In the genomic region with DNA sequence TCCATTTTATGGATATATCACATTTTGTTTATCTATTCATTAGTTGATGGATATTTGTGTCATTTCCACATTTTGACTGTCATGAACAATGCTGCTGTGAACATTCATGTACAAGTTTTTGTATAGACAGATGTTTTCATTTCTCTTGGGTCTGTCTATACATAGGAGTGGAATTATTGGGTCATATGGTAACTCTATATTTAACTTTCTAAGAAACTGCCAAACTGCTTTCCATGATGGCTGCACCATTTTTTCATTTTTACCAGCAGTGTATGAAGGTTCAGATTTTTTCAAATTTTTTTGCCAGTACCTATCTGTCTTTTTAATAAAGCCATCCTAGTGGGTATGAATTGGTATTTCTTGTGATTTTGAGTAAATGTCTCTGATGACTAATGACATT, we compare ENCODE assay signal across 23 cellular contexts. TPM values are rescaled to one million over a fixed set of nuclear protein-coding genes. Genes with fewer than 3 reads are reported as not detected.
A peak's percentile ranks its signal among the peaks of the same experiment; 100 is the strongest.
DNase-seq lines count a peak whose midpoint lies in the region; ATAC-seq and TF ChIP-seq lines count a peak whose summit lies in the region.
"Had no signal": no experiment of that assay in that cellular context is flagged by ENCODE, and none has a peak within 500 bp of the region (broad histone marks: within the 10 kb centered on the region; RNA-seq: fewer than 3 reads in every experiment).

No MANE protein-coding gene starts in this region.

- no peaks in the 10 kb centered on the region for H3K27me3 Mint-ChIP-seq in activated CD8-positive, alpha-beta memory T cell treated with anti-CD3 and anti-CD28 coated beads, Interleukin-2, amount 10 ng/mL, durations not matched to agents 7 days and 5 days
- no peaks in the 10 kb centered on the region for H3K27me3 Mint-ChIP-seq in activated naive CD8-positive, alpha-beta T cell treated with anti-CD3 and anti-CD28 coated beads, Interleukin-2, amount 50 U/mL, for 24 hours
- no peaks in the 10 kb centered on the region for H3K27me3 Mint-ChIP-seq in stimulated activated naive CD8-positive, alpha-beta T cell treated with anti-CD3 and anti-CD28 coated beads, Interleukin-15, amount 100 ng/mL, for 72 hours
- H3K27me3 Mint-ChIP-seq: CD4-positive, alpha-beta T cell had no signal

- no peaks in the 10 kb centered on the region for H3K27me3 ChIP-seq in HCT116 (ENCODE audit: insufficient read depth, low read length)

- intact Hi-C loops in HCT116 (cut with micrococcal nuclease), result no loop called here

- H3K9me3 ChIP-seq in HCT116 (ENCODE audit: control insufficient read depth in 1 of 2, insufficient read depth in 1 of 2, low read depth in 1 of 2, low read length in 2 of 2), result no peaks in the 10 kb centered on the region
- H3K9me3 ChIP-seq: A549 had no signal

- RAD21 ChIA-PET in HCT116 (lab: Charles Lee; ENCODE audit: low non-redundant PET in 1 of 2, low total read pairs in 2 of 2, uncharacterized antibody in 2 of 2, unreplicated experiment in 2 of 2), result no interaction called here

- H3K27ac ChIP-seq in HCT116 (ENCODE audit: low read depth, low read length), result peak overlapping the region; percentile 12; the same call in 1 of the 2 replicates
- H3K27ac ChIP-seq: A549 had no signal

- no peak overlapping the region for H3K27ac Mint-ChIP-seq in activated CD8-positive, alpha-beta memory T cell treated with anti-CD3 and anti-CD28 coated beads, Interleukin-2, amount 10 ng/mL, durations not matched to agents 7 days and 5 days
- peak overlapping the region; percentile 86 for H3K27ac Mint-ChIP-seq in activated naive CD8-positive, alpha-beta T cell treated with anti-CD3 and anti-CD28 coated beads, Interleukin-2, amount 50 U/mL, for 24 hours
- no peak overlapping the region for H3K27ac Mint-ChIP-seq in stimulated activated naive CD8-positive, alpha-beta T cell treated with anti-CD3 and anti-CD28 coated beads, Interleukin-15, amount 100 ng/mL, for 72 hours
- H3K27ac Mint-ChIP-seq: CD4-positive, alpha-beta T cell; HFFc6 had no signal

- no peak for TF ChIP-seq RAD21 in HCT116 (IDR thresholded peaks at IDR 0.05; ENCODE audit: low read depth)

- no peak overlapping the region for H3K4me3 ChIP-seq in HCT116 (replicated peaks in 1 of 2; ENCODE audit: low read depth in 1 of 2, low read length in 2 of 2)
- H3K4me3 ChIP-seq: A549 had no signal

- no peak overlapping the region for H3K4me2 ChIP-seq in HCT116 (ENCODE audit: low read length)
- H3K4me2 ChIP-seq: A549 had no signal

- peaks cover 20% of the 10 kb centered on the region for H3K36me3 Mint-ChIP-seq in activated CD8-positive, alpha-beta memory T cell treated with anti-CD3 and anti-CD28 coated beads, Interleukin-2, amount 10 ng/mL, durations not matched to agents 7 days and 5 days
- peaks cover 30% of the 10 kb centered on the region for H3K36me3 Mint-ChIP-seq in activated naive CD8-positive, alpha-beta T cell treated with anti-CD3 and anti-CD28 coated beads, Interleukin-2, amount 50 U/mL, for 24 hours (ENCODE audit: low read depth)

- peaks cover 23% of the 10 kb centered on the region for H4K20me1 ChIP-seq in HCT116 (ENCODE audit: insufficient read depth)

- H3K9ac ChIP-seq in HCT116 (ENCODE audit: low read length), result no peak overlapping the region

- TF ChIP-seq POLR2A in HCT116 (IDR thresholded peaks at IDR 0.05; ENCODE audit: borderline replicate concordance, extremely low read depth, insufficient read depth, insufficient read length), result no peak

- H3K4me1 Mint-ChIP-seq in activated CD8-positive, alpha-beta memory T cell treated with anti-CD3 and anti-CD28 coated beads, Interleukin-2, amount 10 ng/mL, durations not matched to agents 7 days and 5 days, result peaks cover 11% of the 10 kb centered on the region
- peaks cover 51% of the 10 kb centered on the region for H3K4me1 Mint-ChIP-seq in activated naive CD8-positive, alpha-beta T cell treated with anti-CD3 and anti-CD28 coated beads, Interleukin-2, amount 50 U/mL, for 24 hours
- peaks cover 49% of the 10 kb centered on the region for H3K4me1 Mint-ChIP-seq in stimulated activated naive CD8-positive, alpha-beta T cell treated with anti-CD3 and anti-CD28 coated beads, Interleukin-15, amount 100 ng/mL, for 72 hours

- H3K4me3 Mint-ChIP-seq in activated CD8-positive, alpha-beta memory T cell treated with anti-CD3 and anti-CD28 coated beads, Interleukin-2, amount 10 ng/mL, durations not matched to agents 7 days and 5 days, result no peak overlapping the region
- peak overlapping the region; percentile 38 for H3K4me3 Mint-ChIP-seq in activated naive CD8-positive, alpha-beta T cell treated with anti-CD3 and anti-CD28 coated beads, Interleukin-2, amount 50 U/mL, for 24 hours
- peak overlapping the region; percentile 9 to 57 for H3K4me3 Mint-ChIP-seq in stimulated activated naive CD8-positive, alpha-beta T cell treated with anti-CD3 and anti-CD28 coated beads, Interleukin-15, amount 100 ng/mL, for 72 hours
- H3K4me3 Mint-ChIP-seq: CD4-positive, alpha-beta T cell; HFFc6 had no signal

- H3K4me1 ChIP-seq in HCT116 (ENCODE audit: control insufficient read depth in 1 of 2, insufficient read depth in 2 of 2, low read length in 2 of 2), result peaks cover 0 to 23% of the 10 kb centered on the region in 2 experiments; a peak in 2 of 4 replicates

- no peaks in the 10 kb centered on the region for H3K9me2 ChIP-seq in HCT116 (ENCODE audit: insufficient read depth)

- no TSS peak for BruUV-seq in HCT116 (replicated peaks; lab: Mats Ljungman, UMichigan)

- H3K36me3 ChIP-seq in HCT116 (ENCODE audit: control insufficient read depth in 1 of 2, insufficient read depth in 2 of 2, low read length in 2 of 2), result peaks cover 17 to 22% of the 10 kb centered on the region in 2 experiments; a peak in 3 of 4 replicates

- ATAC-seq in activated CD8-positive, alpha-beta memory T cell treated with anti-CD3 and anti-CD28 coated beads, Interleukin-2, amount 10 ng/mL, durations not matched to agents 7 days and 5 days, result peak; percentile 12
- ATAC-seq in HCT116, result no peak
- peak; percentile 83 for ATAC-seq in activated naive CD8-positive, alpha-beta T cell treated with anti-CD3 and anti-CD28 coated beads, Interleukin-2, amount 50 U/mL, for 24 hours
- ATAC-seq in stimulated activated naive CD8-positive, alpha-beta T cell treated with anti-CD3 and anti-CD28 coated beads, Interleukin-15, amount 100 ng/mL, for 72 hours, result no peak
- ATAC-seq in GM21786 (IDR thresholded peaks at IDR 0.05; ENCODE audit: unreplicated experiment), result no peak
- ATAC-seq: A549, PC-3 had no signal

- CTCF ChIA-PET in activated CD8-positive, alpha-beta memory T cell treated with anti-CD3 and anti-CD28 coated beads, Interleukin-2, amount 10 ng/mL, durations not matched to agents 7 days and 5 days (lab: Charles Lee), result interaction anchor here (1.3 kb wide), 1 partner anchor 14 kb away, joined by 3 read pairs; no protein-coding TSS in a partner anchor
- CTCF ChIA-PET in HCT116 (lab: Charles Lee), result no interaction called here

- DNase-seq in activated CD8-positive, alpha-beta memory T cell treated with anti-CD3 and anti-CD28 coated beads, Interleukin-2, amount 10 ng/mL, durations not matched to agents 7 days and 5 days, result no peak
- no peak for DNase-seq in activated CD8-positive, alpha-beta memory T cell treated with anti-CD3 and anti-CD28 coated beads for 24 hours
- DNase-seq in HCT116 (ENCODE audit: low read depth, low spot score) (no peak), SW 1271 (lab: John Stamatoyannopoulos, UW) (no peak)
- DNase-seq in activated naive CD8-positive, alpha-beta T cell treated with anti-CD3 and anti-CD28 coated beads, Interleukin-2, amount 50 U/mL, for 24 hours, result no peak
- no peak for DNase-seq in stimulated activated naive CD8-positive, alpha-beta T cell treated with anti-CD3 and anti-CD28 coated beads, Interleukin-15, amount 100 ng/mL, for 72 hours
- DNase-seq: Caco-2; CD4-positive, alpha-beta T cell; GDM1; HFFc6; KG1; MV-4-11; NCI-H1417; NCI-H187; NCI-H2107; NCI-H2227 treated with DMSO at 0.1 percent for 48 hours; NCI-H510A treated with DMSO at 0.1 percent for 48 hours; NCI-H82; PC-3; RPMI8226; SHP77 treated with DMSO at 0.1 percent for 48 hours had no signal

- H3K9me3 Mint-ChIP-seq in activated CD8-positive, alpha-beta memory T cell treated with anti-CD3 and anti-CD28 coated beads, Interleukin-2, amount 10 ng/mL, durations not matched to agents 7 days and 5 days (ENCODE audit: low read depth), result no peaks in the 10 kb centered on the region
- H3K9me3 Mint-ChIP-seq in activated naive CD8-positive, alpha-beta T cell treated with anti-CD3 and anti-CD28 coated beads, Interleukin-2, amount 50 U/mL, for 24 hours, result no peaks in the 10 kb centered on the region
- no peaks in the 10 kb centered on the region for H3K9me3 Mint-ChIP-seq in stimulated activated naive CD8-positive, alpha-beta T cell treated with anti-CD3 and anti-CD28 coated beads, Interleukin-15, amount 100 ng/mL, for 72 hours
- H3K9me3 Mint-ChIP-seq: CD4-positive, alpha-beta T cell; HFFc6 had no signal

- POLR2A ChIA-PET in HCT116 (lab: Charles Lee), result no interaction called here

- TF ChIP-seq CTCF in HCT116 (IDR thresholded peaks at IDR 0.05 in 2 of 3, conservative IDR thresholded peaks at IDR 0.05 in 1 of 3; ENCODE audit: borderline replicate concordance in 1 of 3, insufficient read depth in 1 of 3, low read depth in 2 of 3, low read length in 2 of 3), result no peak

- no peak overlapping the region for H2AFZ ChIP-seq in HCT116 (ENCODE audit: low read depth, low read length, poor library complexity, severe bottlenecking)

- peaks cover 100% of the 10 kb centered on the region for H3K79me2 ChIP-seq in HCT116 (ENCODE audit: insufficient read depth, low read length)

TF ChIP-seq in HCT116, 20 proteins besides CTCF, POLR2A, EP300 and RAD21 (continues in another document):
- TF ChIP-seq JUND (IDR thresholded peaks at IDR 0.05), result no peak

RNA-seq across cellular contexts. Expression of a gene that starts 15.5 kb away (rescaled TPM):
- total RNA-seq in activated CD8-positive, alpha-beta memory T cell treated with anti-CD3 and anti-CD28 coated beads, Interleukin-2, amount 10 ng/mL, durations not matched to agents 7 days and 5 days, result 10 to 100 TPM; 28.7 to 36.8 TPM
- total RNA-seq in HCT116 (2021; ENCODE audit: unreplicated experiment), result 67.4 TPM
- polyA plus RNA-seq in HCT116 (2012), result 14.4 and 17.5 TPM in 2 replicates

Comparison
In these comparisons a context has a peak if more than half of its experiments do, and no peak if none do; other contexts are left out.
1. ATAC-seq: peak in activated CD8-positive, alpha-beta memory T cell treated with anti-CD3 and anti-CD28 coated beads, Interleukin-2, amount 10 ng/mL, durations not matched to agents 7 days and 5 days (single experiment) and activated naive CD8-positive, alpha-beta T cell treated with anti-CD3 and anti-CD28 coated beads, Interleukin-2, amount 50 U/mL, for 24 hours (single experiment); none in HCT116 (single experiment), stimulated activated naive CD8-positive, alpha-beta T cell treated with anti-CD3 and anti-CD28 coated beads, Interleukin-15, amount 100 ng/mL, for 72 hours (single experiment) and GM21786 (single experiment).